13 cellular contexts compared by ENCODE assay signal in genomic region chr1:204751883-204752687, GRCh38.
DNase-seq lines count a peak whose midpoint lies in the region; TF ChIP-seq lines count a peak whose summit lies in the region.
"Had no signal": no experiment of that assay in that cellular context is flagged by ENCODE, and none has a peak within 500 bp of the region (broad histone marks: within the 10 kb centered on the region; RNA-seq: fewer than 3 reads in every experiment).

No MANE protein-coding gene starts in this region.

- H3K27me3 ChIP-seq in Peyer's patch: no peaks in the 10 kb centered on the region
- peaks cover 7% of the 10 kb centered on the region for H3K27me3 ChIP-seq in hepatocyte
- H3K27me3 ChIP-seq in smooth muscle cell (ENCODE audit: low read depth): peaks cover 7% of the 10 kb centered on the region

- TF ChIP-seq POLR2A in Peyer's patch (IDR thresholded peaks at IDR 0.05): no peak

- H3K9ac ChIP-seq in smooth muscle cell (ENCODE audit: low read depth): no peak overlapping the region

- H3K4me3 ChIP-seq in Peyer's patch: no peak overlapping the region
- H3K4me3 ChIP-seq in hepatocyte: no peak overlapping the region
- no peak overlapping the region for H3K4me3 ChIP-seq in smooth muscle cell
- H3K4me3 ChIP-seq: heart right ventricle, lower lobe of right lung had no signal

- TF ChIP-seq CTCF in Peyer's patch (IDR thresholded peaks at IDR 0.05) (peak in 4 of 6 experiments; percentile 4 to 41 (median 23)), hepatocyte (IDR thresholded peaks at IDR 0.05; ENCODE audit: poor library complexity) (peak; percentile 19), smooth muscle cell (IDR thresholded peaks at IDR 0.05; ENCODE audit: borderline replicate concordance, insufficient read depth, poor library complexity, severe bottlenecking) (peak; percentile 4)

- DNase-seq in activated CD8-positive, alpha-beta memory T cell treated with anti-CD3 and anti-CD28 coated beads for 24 hours: peak; percentile 40
- DNase-seq in activated CD8-positive, alpha-beta memory T cell treated with anti-CD3 and anti-CD28 coated beads, Interleukin-2, amount 50 U/mL, for 48 hours: no peak
- peak in 2 of 3 donors; percentile 65 to 67 for DNase-seq in Peyer's patch
- peak; percentile 61 for DNase-seq in hepatocyte (ENCODE audit: low spot score)
- DNase-seq in smooth muscle cell (lab: John Stamatoyannopoulos, UW; ENCODE audit: unreplicated experiment): no peak
- DNase-seq in NCI-H128 (lab: John Stamatoyannopoulos, UW; ENCODE audit: unreplicated experiment): no peak
- no peak for DNase-seq in epidermal melanocyte (ENCODE audit: insufficient read length, low spot score)
- DNase-seq in GF-D8 (lab: John Stamatoyannopoulos, UW): no peak
- DNase-seq: activated CD4-positive, alpha-beta T cell treated with anti-CD3 and anti-CD28 coated beads, Interleukin-2, amount 10 ng/mL, durations not matched to agents 7 days and 5 days; activated effector memory CD4-positive, alpha-beta T cell treated with anti-CD3 and anti-CD28 coated beads, Interleukin-2, amount 50 U/mL, for 16 hours; heart right ventricle; lower lobe of right lung; NCI-H1105 treated with DMSO at 0.1 percent for 48 hours had no signal

- H3K79me2 ChIP-seq in hepatocyte: no peaks in the 10 kb centered on the region
- no peaks in the 10 kb centered on the region for H3K79me2 ChIP-seq in smooth muscle cell (ENCODE audit: low read depth)

- H3F3A ChIP-seq in smooth muscle cell (ENCODE audit: low read depth): no peaks in the 10 kb centered on the region

- no peaks in the 10 kb centered on the region for H3K9me3 ChIP-seq in Peyer's patch
- no peaks in the 10 kb centered on the region for H3K9me3 ChIP-seq in hepatocyte (ENCODE audit: low read depth)
- no peaks in the 10 kb centered on the region for H3K9me3 ChIP-seq in smooth muscle cell (replicated peaks; ENCODE audit: low read depth)
- H3K9me3 ChIP-seq: heart right ventricle, lower lobe of right lung had no signal

- H3K27ac ChIP-seq in Peyer's patch (no peak overlapping the region), hepatocyte (no peak overlapping the region), smooth muscle cell (ENCODE audit: low read depth) (no peak overlapping the region)
- H3K27ac ChIP-seq: heart right ventricle, lower lobe of right lung had no signal

- no peaks in the 10 kb centered on the region for H3K9me2 ChIP-seq in hepatocyte (replicated peaks; ENCODE audit: insufficient read depth)

- H2AFZ ChIP-seq in hepatocyte: no peak overlapping the region
- no peak overlapping the region for H2AFZ ChIP-seq in smooth muscle cell (ENCODE audit: low read depth)

- peak overlapping the region; percentile 62 for H3K4me2 ChIP-seq in hepatocyte
- peak overlapping the region; percentile 36 for H3K4me2 ChIP-seq in smooth muscle cell

- WGBS in hepatocyte (ENCODE audit: low lambda C conversion rate, missing lambda C conversion rate): 52% methylated on average over 24 of the region's 24 CpGs
- WGBS in smooth muscle cell (ENCODE audit: low lambda C conversion rate): 54% methylated on average over 24 of the region's 24 CpGs

- no peaks in the 10 kb centered on the region for H3K36me3 ChIP-seq in Peyer's patch
- no peaks in the 10 kb centered on the region for H3K36me3 ChIP-seq in hepatocyte (replicated peaks; ENCODE audit: insufficient read depth, low read depth)
- H3K36me3 ChIP-seq in smooth muscle cell (ENCODE audit: low read depth): no peaks in the 10 kb centered on the region
- H3K36me3 ChIP-seq: heart right ventricle, lower lobe of right lung had no signal

- no peaks in the 10 kb centered on the region for H3K4me1 ChIP-seq in Peyer's patch
- H3K4me1 ChIP-seq in hepatocyte (ENCODE audit: insufficient read depth): peaks cover 4% of the 10 kb centered on the region
- H3K4me1 ChIP-seq in smooth muscle cell (ENCODE audit: low read depth): peaks cover 5% of the 10 kb centered on the region
- H3K4me1 ChIP-seq: heart right ventricle, lower lobe of right lung had no signal

- H4K20me1 ChIP-seq in hepatocyte (ENCODE audit: insufficient read depth, poor library complexity, severe bottlenecking) (no peaks in the 10 kb centered on the region), smooth muscle cell (ENCODE audit: low read depth) (no peaks in the 10 kb centered on the region)

Comparison
In these comparisons a context has a peak if more than half of its experiments do, and no peak if none do; other contexts are left out.
1. DNase-seq: peak in activated CD8-positive, alpha-beta memory T cell treated with anti-CD3 and anti-CD28 coated beads for 24 hours (single experiment), Peyer's patch (2 of 3) and hepatocyte (single experiment); none in activated CD8-positive, alpha-beta memory T cell treated with anti-CD3 and anti-CD28 coated beads, Interleukin-2, amount 50 U/mL, for 48 hours (single experiment), smooth muscle cell (single experiment), NCI-H128 (single experiment), epidermal melanocyte (single experiment) and GF-D8 (single experiment).
2. Peak in every context shown above with its lines, with median percentiles within 50 percentile points of each other: CTCF ChIP-seq.